Comparison of ENCODE assay signal across 16 cellular contexts in genomic region chr2:98606431-98606830, GRCh38. TPM values are rescaled to one million over a fixed set of nuclear protein-coding genes. Genes with fewer than 3 reads are reported as not detected.
DNase-seq lines count a peak whose midpoint lies in the region; ATAC-seq and TF ChIP-seq lines count a peak whose summit lies in the region.
"Had no signal": no experiment of that assay in that cellular context is flagged by ENCODE, and none has a peak within 500 bp of the region (broad histone marks: within the 10 kb centered on the region; RNA-seq: fewer than 3 reads in every experiment).

No MANE protein-coding gene starts in this region.

- H3K36me3 Mint-ChIP-seq in CD8-positive, alpha-beta memory T cell = peaks cover 0 to 55% (median 4%) of the 10 kb centered on the region in 3 donors
- peaks cover 33% of the 10 kb centered on the region for H3K36me3 Mint-ChIP-seq in brain

- no peak for TF ChIP-seq RAD21 in neural cell (conservative IDR thresholded peaks at IDR 0.05)

- no peak overlapping the region for H3K4me3 ChIP-seq in CD8-positive, alpha-beta memory T cell (ENCODE audit: low read length)
- H3K4me3 ChIP-seq in NB4 (ENCODE audit: low read depth, low read length) = peak overlapping the region; percentile 99
- H3K4me3 ChIP-seq in neural cell (ENCODE audit: low read length) = peak overlapping the region; percentile 86
- H3K4me3 ChIP-seq in tibial nerve = peak overlapping the region in 1 of 4 donors; percentile 63
- H3K4me3 ChIP-seq: colonic mucosa, mucosa of descending colon had no signal

- POLR2A ChIA-PET in CD8-positive, alpha-beta memory T cell (lab: Charles Lee) = interaction anchor here (1.2 kb wide), 1 partner anchor 160 kb away, joined by 3 read pairs; no protein-coding TSS in a partner anchor

- H3K27me3 Mint-ChIP-seq in CD8-positive, alpha-beta memory T cell = no peaks in the 10 kb centered on the region
- no peaks in the 10 kb centered on the region for H3K27me3 Mint-ChIP-seq in brain

- no peak overlapping the region for H3K27ac ChIP-seq in CD8-positive, alpha-beta memory T cell (ENCODE audit: low read depth, low read length)
- no peak overlapping the region for H3K27ac ChIP-seq in neural cell (ENCODE audit: low read length)
- no peak overlapping the region for H3K27ac ChIP-seq in tibial nerve
- H3K27ac ChIP-seq: colonic mucosa, thoracic aorta had no signal

- H3K36me3 ChIP-seq in CD8-positive, alpha-beta memory T cell (ENCODE audit: insufficient read depth, low read length) = peaks cover 4% of the 10 kb centered on the region
- H3K36me3 ChIP-seq in neural cell (ENCODE audit: insufficient read depth, low read length) = no peaks in the 10 kb centered on the region
- peaks cover 0 to 32% (median 0%) of the 10 kb centered on the region in 3 donors for H3K36me3 ChIP-seq in tibial nerve
- H3K36me3 ChIP-seq: colonic mucosa had no signal

- 78 to 88% methylated on average over 7 of the region's 7 CpGs for WGBS in tibial nerve, 2 donors

- CTCF ChIA-PET in CD8-positive, alpha-beta memory T cell (lab: Charles Lee) = interaction anchor here (1.7 kb wide), 1 partner anchor 231 kb away, joined by 4 read pairs; no protein-coding TSS in a partner anchor

- no peak overlapping the region for H3K9ac ChIP-seq in neural cell (ENCODE audit: low read length)

- H3K79me2 ChIP-seq in neural cell (replicated peaks; ENCODE audit: insufficient read depth, low read length) = peaks cover 54% of the 10 kb centered on the region

- peak overlapping the region; percentile 1 to 94 (median 87) for H3K4me3 Mint-ChIP-seq in CD8-positive, alpha-beta memory T cell
- H3K4me3 Mint-ChIP-seq in brain = peak overlapping the region; percentile 87 to 94 (median 92)

- H3F3A ChIP-seq in neural cell (ENCODE audit: insufficient read depth, low read length, poor library complexity, severe bottlenecking) = no peaks in the 10 kb centered on the region

- H3K9me3 Mint-ChIP-seq in CD8-positive, alpha-beta memory T cell = no peaks in the 10 kb centered on the region
- no peaks in the 10 kb centered on the region for H3K9me3 Mint-ChIP-seq in brain

- no peaks in the 10 kb centered on the region for H3K9me3 ChIP-seq in CD8-positive, alpha-beta memory T cell (ENCODE audit: low read length)
- H3K9me3 ChIP-seq in neural cell (ENCODE audit: low read length) = no peaks in the 10 kb centered on the region
- no peaks in the 10 kb centered on the region for H3K9me3 ChIP-seq in tibial nerve
- H3K9me3 ChIP-seq: colonic mucosa, esophagus squamous epithelium, mucosa of descending colon, sigmoid colon, thoracic aorta had no signal

- TF ChIP-seq POLR2A in NB4 (IDR thresholded peaks at IDR 0.05; ENCODE audit: extremely low read depth, insufficient read length) (no peak), tibial nerve (IDR thresholded peaks at IDR 0.05) (no peak)

- no peak for ATAC-seq in left lobe of liver
- ATAC-seq: mucosa of descending colon had no signal

- TF ChIP-seq EP300 in neural cell (conservative IDR thresholded peaks at IDR 0.05; ENCODE audit: poor library complexity, severe bottlenecking) = no peak
- TF ChIP-seq EP300 in tibial nerve (IDR thresholded peaks at IDR 0.05) = no peak

- peaks cover 59 to 64% (median 60%) of the 10 kb centered on the region in 3 donors for H3K4me1 Mint-ChIP-seq in CD8-positive, alpha-beta memory T cell
- peaks cover 57% of the 10 kb centered on the region for H3K4me1 Mint-ChIP-seq in brain

- no peak for DNase-seq in CD8-positive, alpha-beta memory T cell
- DNase-seq in NB4 (ENCODE audit: low read depth) = no peak
- DNase-seq in left lobe of liver (ENCODE audit: low spot score) = no peak
- DNase-seq in tibial nerve (ENCODE audit: low spot score in 2 of 2) = no peak
- DNase-seq in occipital lobe (lab: John Stamatoyannopoulos, UW) = no peak
- DNase-seq in activated effector memory CD4-positive, alpha-beta T cell treated with Interleukin-2 at 50 U/mL for 16 hours = no peak
- DNase-seq: colonic mucosa, esophagus squamous epithelium, mucosa of descending colon, NCI-H1436 treated with DMSO at 0.1 percent for 48 hours, NCI-H526, Right ventricle myocardium superior, sigmoid colon had no signal

- peak overlapping the region; percentile 89 to 98 (median 94) for H3K27ac Mint-ChIP-seq in CD8-positive, alpha-beta memory T cell
- peak overlapping the region in 4 of 5 experiments; percentile 26 to 99 (median 90) for H3K27ac Mint-ChIP-seq in brain

- H4K20me1 ChIP-seq in neural cell (ENCODE audit: insufficient read depth) = no peaks in the 10 kb centered on the region

- no peak overlapping the region for H2AFZ ChIP-seq in neural cell (ENCODE audit: low read depth, low read length)

- H3K4me1 ChIP-seq in CD8-positive, alpha-beta memory T cell (ENCODE audit: insufficient read depth, low read length) = peaks cover 43% of the 10 kb centered on the region
- peaks cover 0 to 55% (median 37%) of the 10 kb centered on the region in 4 donors for H3K4me1 ChIP-seq in tibial nerve

- H3K9me2 ChIP-seq in neural cell (ENCODE audit: insufficient read depth, low read length) = no peaks in the 10 kb centered on the region

- H3K27me3 ChIP-seq in CD8-positive, alpha-beta memory T cell (ENCODE audit: insufficient read depth, low read length, poor library complexity, severe bottlenecking) = no peaks in the 10 kb centered on the region
- H3K27me3 ChIP-seq in neural cell (ENCODE audit: insufficient read depth, low read depth, low read length) (no peaks in the 10 kb centered on the region), tibial nerve (no peaks in the 10 kb centered on the region)
- H3K27me3 ChIP-seq: colonic mucosa, esophagus squamous epithelium, sigmoid colon had no signal

- no peak for TF ChIP-seq CTCF in NB4 (IDR thresholded peaks at IDR 0.05; ENCODE audit: low read depth, low read length)
- no peak for TF ChIP-seq CTCF in brain (conservative IDR thresholded peaks at IDR 0.05)
- no peak for TF ChIP-seq CTCF in neural cell (IDR thresholded peaks at IDR 0.05; ENCODE audit: poor library complexity, severe bottlenecking)
- TF ChIP-seq CTCF in tibial nerve (IDR thresholded peaks at IDR 0.05) = no peak

- no peak overlapping the region for H3K4me2 ChIP-seq in neural cell (ENCODE audit: low read length)

TF ChIP-seq in neural cell, 6 proteins besides CTCF, POLR2A, EP300 and RAD21:
- TF ChIP-seq, protein P1, sequence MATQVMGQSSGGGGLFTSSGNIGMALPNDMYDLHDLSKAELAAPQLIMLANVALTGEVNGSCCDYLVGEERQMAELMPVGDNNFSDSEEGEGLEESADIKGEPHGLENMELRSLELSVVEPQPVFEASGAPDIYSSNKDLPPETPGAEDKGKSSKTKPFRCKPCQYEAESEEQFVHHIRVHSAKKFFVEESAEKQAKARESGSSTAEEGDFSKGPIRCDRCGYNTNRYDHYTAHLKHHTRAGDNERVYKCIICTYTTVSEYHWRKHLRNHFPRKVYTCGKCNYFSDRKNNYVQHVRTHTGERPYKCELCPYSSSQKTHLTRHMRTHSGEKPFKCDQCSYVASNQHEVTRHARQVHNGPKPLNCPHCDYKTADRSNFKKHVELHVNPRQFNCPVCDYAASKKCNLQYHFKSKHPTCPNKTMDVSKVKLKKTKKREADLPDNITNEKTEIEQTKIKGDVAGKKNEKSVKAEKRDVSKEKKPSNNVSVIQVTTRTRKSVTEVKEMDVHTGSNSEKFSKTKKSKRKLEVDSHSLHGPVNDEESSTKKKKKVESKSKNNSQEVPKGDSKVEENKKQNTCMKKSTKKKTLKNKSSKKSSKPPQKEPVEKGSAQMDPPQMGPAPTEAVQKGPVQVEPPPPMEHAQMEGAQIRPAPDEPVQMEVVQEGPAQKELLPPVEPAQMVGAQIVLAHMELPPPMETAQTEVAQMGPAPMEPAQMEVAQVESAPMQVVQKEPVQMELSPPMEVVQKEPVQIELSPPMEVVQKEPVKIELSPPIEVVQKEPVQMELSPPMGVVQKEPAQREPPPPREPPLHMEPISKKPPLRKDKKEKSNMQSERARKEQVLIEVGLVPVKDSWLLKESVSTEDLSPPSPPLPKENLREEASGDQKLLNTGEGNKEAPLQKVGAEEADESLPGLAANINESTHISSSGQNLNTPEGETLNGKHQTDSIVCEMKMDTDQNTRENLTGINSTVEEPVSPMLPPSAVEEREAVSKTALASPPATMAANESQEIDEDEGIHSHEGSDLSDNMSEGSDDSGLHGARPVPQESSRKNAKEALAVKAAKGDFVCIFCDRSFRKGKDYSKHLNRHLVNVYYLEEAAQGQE (IDR thresholded peaks at IDR 0.05; ENCODE audit: borderline replicate concordance) = no peak
- TF ChIP-seq SMC3 (conservative IDR thresholded peaks at IDR 0.05; ENCODE audit: poor library complexity) = no peak
- no peak for TF ChIP-seq POLR2AphosphoS5 (IDR thresholded peaks at IDR 0.05)
- TF ChIP-seq EZH2 (IDR thresholded peaks at IDR 0.05; ENCODE audit: borderline replicate concordance, insufficient read depth, low read length, poor library complexity, severe bottlenecking) = no peak
- no peak for TF ChIP-seq TAF1 (IDR thresholded peaks at IDR 0.05; ENCODE audit: low read depth)
- TF ChIP-seq MXI1 (conservative IDR thresholded peaks at IDR 0.05; ENCODE audit: poor library complexity, severe bottlenecking) = no peak

RNA-seq across cellular contexts. Expression of gene COA5, which starts 1.9 kb away (rescaled TPM):
- 10 to 100 TPM; 26.7 to 29.2 TPM for total RNA-seq in CD8-positive, alpha-beta memory T cell
- polyA plus RNA-seq in CD8-positive, alpha-beta memory T cell = 31.2 TPM
- polyA plus RNA-seq in brain (ENCODE audit: insufficient read depth, low read depth, low replicate concordance) (28.3 TPM), neural cell (160 and 165 TPM in 2 replicates)
- polyA minus RNA-seq in neural cell = 62.8 and 74.9 TPM in 2 replicates
- total RNA-seq in left lobe of liver (21.2 TPM), tibial nerve (10 to 100 TPM; 23.1 to 46.8 (median 33.7) TPM), occipital lobe (61.0 TPM)

RNA-seq across cellular contexts. Expression of gene UNC50, which starts 2.0 kb away (rescaled TPM):
- 10 to 100 TPM; 41.8 to 42.4 TPM for total RNA-seq in CD8-positive, alpha-beta memory T cell
- polyA plus RNA-seq in CD8-positive, alpha-beta memory T cell = 53.1 TPM
- polyA plus RNA-seq in brain (ENCODE audit: insufficient read depth, low read depth, low replicate concordance) (28.5 TPM), neural cell (111 and 123 TPM in 2 replicates)
- 49.9 and 64.0 TPM in 2 replicates for polyA minus RNA-seq in neural cell
- total RNA-seq in left lobe of liver (18.3 TPM), tibial nerve (10 to 100 TPM; 45.3 to 64.9 (median 56.7) TPM), occipital lobe (51.8 TPM)
